Comparison of ENCODE assay signal across 14 cellular contexts in the genomic region with DNA sequence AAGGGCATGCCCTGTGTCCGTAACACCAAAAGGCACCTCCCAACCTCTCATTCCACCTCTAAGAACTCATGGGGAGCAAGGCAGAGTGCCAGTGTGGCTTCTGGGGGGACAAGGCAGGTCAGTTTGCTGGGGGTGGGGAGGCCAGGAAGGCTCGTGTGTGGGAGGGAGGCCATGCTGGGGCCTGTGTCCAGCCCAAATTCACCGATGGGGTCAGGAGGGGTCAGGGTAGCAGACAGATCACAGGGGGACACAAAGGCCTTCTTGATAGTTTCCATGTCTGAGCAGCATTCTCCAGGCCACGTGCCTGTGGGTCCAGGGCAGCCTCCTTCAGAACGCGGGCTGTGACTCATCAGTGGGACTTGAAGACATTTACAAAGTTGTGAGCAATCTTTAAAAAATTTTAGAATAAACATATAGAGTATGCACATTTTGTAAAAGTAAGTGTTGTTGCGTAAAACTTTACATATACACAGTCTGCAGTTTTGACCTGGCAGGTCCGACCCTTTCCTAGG. TPM values are rescaled to one million over a fixed set of nuclear protein-coding genes. Genes with fewer than 3 reads are reported as not detected.
DNase-seq lines count a peak whose midpoint lies in the region; ATAC-seq and TF ChIP-seq lines count a peak whose summit lies in the region.
"Had no signal": no experiment of that assay in that cellular context is flagged by ENCODE, and none has a peak within 500 bp of the region (broad histone marks: within the 10 kb centered on the region; RNA-seq: fewer than 3 reads in every experiment).

No MANE protein-coding gene starts in this region.

- H3K4me1 Mint-ChIP-seq in activated T-helper 1 cell treated with anti-CD3 and anti-CD28 coated beads, Interleukin-12 subunit alpha, Interleukin-12 subunit beta, Interleukin-2, Interleukin-4 antibody, amounts not matched to agents 30 ng/mL and 10 ng/mL and 1 ng/mL, durations not matched to agents 14 hours and 24 hours and 36 hours (ENCODE audit: low read depth): no peaks in the 10 kb centered on the region
- H3K4me1 Mint-ChIP-seq: naive thymus-derived CD8-positive, alpha-beta T cell had no signal

- POLR2A ChIA-PET in RWPE1 (lab: Yijun Ruan, JAX; ENCODE audit: low non-redundant PET): no interaction called here

- no peaks in the 10 kb centered on the region for H3K36me3 Mint-ChIP-seq in activated T-helper 1 cell treated with anti-CD3 and anti-CD28 coated beads, Interleukin-12 subunit alpha, Interleukin-12 subunit beta, Interleukin-2, Interleukin-4 antibody, amounts not matched to agents 30 ng/mL and 10 ng/mL and 1 ng/mL, durations not matched to agents 14 hours and 24 hours and 36 hours (ENCODE audit: low read depth)
- H3K36me3 Mint-ChIP-seq: naive thymus-derived CD8-positive, alpha-beta T cell had no signal

- H3K27ac ChIP-seq in RWPE1: peak overlapping the region; percentile 71

- CTCF ChIA-PET in RWPE1 (lab: Yijun Ruan, JAX): interaction anchor here (0.5 to 0.6 kb wide), 2 partner anchors 7 to 14 kb away, joined by 4 to 5 read pairs; no protein-coding TSS in a partner anchor

- peak; percentile 95 for DNase-seq in ELR (ENCODE audit: low read depth)
- peak; percentile 86 for DNase-seq in RWPE1 (ENCODE audit: low spot score)
- peak; percentile 91 for DNase-seq in fibroblast of mammary gland (ENCODE audit: low read depth)
- peak; percentile 69 for DNase-seq in renal cortical epithelial cell (ENCODE audit: low read depth)
- DNase-seq in activated T-helper 1 cell treated with anti-CD3 and anti-CD28 coated beads, Interleukin-12 subunit alpha, Interleukin-12 subunit beta, Interleukin-2, Interleukin-4 antibody, amounts not matched to agents 30 ng/mL and 10 ng/mL and 1 ng/mL, durations not matched to agents 14 hours and 24 hours and 36 hours (ENCODE audit: low spot score): no peak
- DNase-seq: MM.1S; naive thymus-derived CD8-positive, alpha-beta T cell; NCI-H526 treated with DMSO at 0.1 percent for 48 hours; stimulated activated CD4-positive, alpha-beta T cell treated with anti-CD3 and anti-CD28 coated beads, Interleukin-4, amount 100 ng/mL, for 4 hours had no signal

- no peaks in the 10 kb centered on the region for H3K9me3 Mint-ChIP-seq in activated T-helper 1 cell treated with anti-CD3 and anti-CD28 coated beads, Interleukin-12 subunit alpha, Interleukin-12 subunit beta, Interleukin-2, Interleukin-4 antibody, amounts not matched to agents 30 ng/mL and 10 ng/mL and 1 ng/mL, durations not matched to agents 14 hours and 24 hours and 36 hours
- H3K9me3 Mint-ChIP-seq: naive thymus-derived CD8-positive, alpha-beta T cell; T-helper 1 cell treated with Interleukin-12 subunit alpha and Interleukin-12 subunit beta and Interleukin-4 antibody, amounts not matched to agents 30 μg/mL and 1 μg/mL, for 36 hours had no signal

- no peak for TF ChIP-seq CTCF in RWPE1 (conservative IDR thresholded peaks at IDR 0.05; ENCODE audit: low read depth)
- TF ChIP-seq CTCF in fibroblast of mammary gland (conservative IDR thresholded peaks at IDR 0.05; ENCODE audit: control insufficient read depth, insufficient read depth, low read depth, low read length): no peak

- no peak overlapping the region for H3K27ac Mint-ChIP-seq in activated T-helper 1 cell treated with anti-CD3 and anti-CD28 coated beads, Interleukin-12 subunit alpha, Interleukin-12 subunit beta, Interleukin-2, Interleukin-4 antibody, amounts not matched to agents 30 ng/mL and 10 ng/mL and 1 ng/mL, durations not matched to agents 14 hours and 24 hours and 36 hours
- H3K27ac Mint-ChIP-seq: naive thymus-derived CD8-positive, alpha-beta T cell; T-helper 1 cell treated with Interleukin-12 subunit alpha and Interleukin-12 subunit beta and Interleukin-4 antibody, amounts not matched to agents 30 μg/mL and 1 μg/mL, for 36 hours had no signal

- H3K4me3 Mint-ChIP-seq in activated T-helper 1 cell treated with anti-CD3 and anti-CD28 coated beads, Interleukin-12 subunit alpha, Interleukin-12 subunit beta, Interleukin-2, Interleukin-4 antibody, amounts not matched to agents 30 ng/mL and 10 ng/mL and 1 ng/mL, durations not matched to agents 14 hours and 24 hours and 36 hours: no peak overlapping the region
- H3K4me3 Mint-ChIP-seq: T-helper 1 cell treated with Interleukin-12 subunit alpha and Interleukin-12 subunit beta and Interleukin-4 antibody, amounts not matched to agents 30 μg/mL and 1 μg/mL, for 36 hours had no signal

- H3K4me3 ChIP-seq in fibroblast of mammary gland (ENCODE audit: control insufficient read depth, low read depth, low read length): no peak overlapping the region

- ATAC-seq in GM19455 (IDR thresholded peaks at IDR 0.05; ENCODE audit: unreplicated experiment) (no peak), GM21390 (IDR thresholded peaks at IDR 0.05; ENCODE audit: unreplicated experiment) (no peak), GM19351 (IDR thresholded peaks at IDR 0.05; ENCODE audit: unreplicated experiment) (no peak)
- ATAC-seq: naive thymus-derived CD8-positive, alpha-beta T cell had no signal

- peaks cover 9% of the 10 kb centered on the region for H3K27me3 Mint-ChIP-seq in activated T-helper 1 cell treated with anti-CD3 and anti-CD28 coated beads, Interleukin-12 subunit alpha, Interleukin-12 subunit beta, Interleukin-2, Interleukin-4 antibody, amounts not matched to agents 30 ng/mL and 10 ng/mL and 1 ng/mL, durations not matched to agents 14 hours and 24 hours and 36 hours (ENCODE audit: insufficient read depth)

- intact Hi-C loops in activated T-helper 1 cell treated with anti-CD3 and anti-CD28 coated beads, Interleukin-12 subunit alpha, Interleukin-12 subunit beta, Interleukin-2, Interleukin-4 antibody, amounts not matched to agents 30 ng/mL and 10 ng/mL and 1 ng/mL, durations not matched to agents 14 hours and 24 hours and 36 hours (cut with micrococcal nuclease): no loop called here

RNA-seq across cellular contexts. Expression of a gene that starts 20.9 kb away (rescaled TPM):
- total RNA-seq in renal cortical epithelial cell: not detected in 2 replicates
- not detected in 2 replicates for total RNA-seq in activated T-helper 1 cell treated with anti-CD3 and anti-CD28 coated beads, Interleukin-12 subunit alpha, Interleukin-12 subunit beta, Interleukin-2, Interleukin-4 antibody, amounts not matched to agents 30 ng/mL and 10 ng/mL and 1 ng/mL, durations not matched to agents 14 hours and 24 hours and 36 hours
- total RNA-seq: naive thymus-derived CD8-positive, alpha-beta T cell; temporal lobe had no signal
